8 cellular contexts compared by ENCODE assay signal in the genomic region with DNA sequence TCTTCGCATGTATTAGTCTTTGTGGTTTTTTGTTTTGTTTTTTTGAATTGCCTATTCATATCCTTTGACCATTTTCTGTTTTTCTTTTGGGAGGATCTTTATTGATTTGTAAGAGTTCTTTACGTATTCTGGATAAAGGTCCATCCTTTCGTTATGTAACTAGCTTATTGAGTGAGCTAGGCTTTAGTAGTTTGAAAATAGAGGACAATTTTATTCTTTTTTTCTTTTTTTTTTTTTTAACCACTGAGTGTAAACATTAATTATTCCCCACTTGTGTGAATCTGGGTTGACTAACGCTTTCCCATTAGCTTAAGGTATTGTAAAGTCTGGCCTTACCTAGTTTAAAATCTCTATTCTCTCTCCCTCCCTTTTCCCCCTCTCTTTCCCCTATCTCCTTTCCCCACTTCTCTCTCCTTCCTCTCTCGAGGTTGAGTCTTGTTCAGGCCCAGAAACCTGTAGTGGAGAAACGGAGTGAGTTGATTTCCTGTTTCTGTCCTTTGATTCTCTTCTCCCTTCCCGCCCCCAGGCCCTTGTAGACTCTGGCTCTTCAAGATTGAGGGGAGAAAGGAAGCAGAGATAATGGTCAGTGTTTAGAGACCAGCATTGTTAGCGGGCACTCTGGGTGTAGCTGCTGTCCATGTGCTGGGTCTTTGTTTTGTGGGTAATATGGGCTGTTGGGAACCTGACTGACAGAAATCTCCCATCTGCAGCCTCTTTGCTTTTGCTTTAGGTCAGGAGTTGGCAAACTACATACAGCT. TPM values are rescaled to one million over a fixed set of nuclear protein-coding genes. Genes with fewer than 3 reads are reported as not detected.
DNase-seq lines count a peak whose midpoint lies in the region; ATAC-seq and TF ChIP-seq lines count a peak whose summit lies in the region.

No MANE protein-coding gene starts in this region.

- H3K27me3 Mint-ChIP-seq in activated CD4-positive, alpha-beta T cell treated with anti-CD3 and anti-CD28 coated beads, Interleukin-2, amount 10 ng/mL, durations not matched to agents 7 days and 5 days, result no peaks in the 10 kb centered on the region

- H3K27ac ChIP-seq in ovary, result peak overlapping the region; percentile 89 to 99

- no peaks in the 10 kb centered on the region for H3K9me3 ChIP-seq in ovary

- H3K36me3 Mint-ChIP-seq in activated CD4-positive, alpha-beta T cell treated with anti-CD3 and anti-CD28 coated beads, Interleukin-2, amount 10 ng/mL, durations not matched to agents 7 days and 5 days (ENCODE audit: low read depth), result peaks cover 49% of the 10 kb centered on the region

- H3K4me1 ChIP-seq in ovary (ENCODE audit: insufficient read depth), result peaks cover 7% of the 10 kb centered on the region

- intact Hi-C loops in ovary (cut with DNase I), result loop anchor here in 1 of 4 donors (10.0 kb wide), 1 partner anchor 167 kb away; the partner anchor contains the start of gene DOP1B

- no peaks in the 10 kb centered on the region for H3K27me3 ChIP-seq in ovary

- no peaks in the 10 kb centered on the region for H3K36me3 ChIP-seq in ovary

- CTCF ChIA-PET in activated CD4-positive, alpha-beta T cell treated with anti-CD3 and anti-CD28 coated beads, Interleukin-2, amount 10 ng/mL, durations not matched to agents 7 days and 5 days (lab: Charles Lee), result interaction anchor here (0.5 to 0.9 kb wide), 3 partner anchors 61 to 233 kb away, joined by 3 read pairs; no protein-coding TSS in a partner anchor

- POLR2A ChIA-PET in activated CD4-positive, alpha-beta T cell treated with anti-CD3 and anti-CD28 coated beads, Interleukin-2, amount 10 ng/mL, durations not matched to agents 7 days and 5 days (lab: Charles Lee), result interaction anchor here (1.7 to 1.8 kb wide), 2 partner anchors 23 to 33 kb away, joined by 12 to 25 read pairs; no protein-coding TSS in a partner anchor

- ATAC-seq in HG02885 (IDR thresholded peaks at IDR 0.05; ENCODE audit: poor library complexity, unreplicated experiment) (no peak), HG03108 (IDR thresholded peaks at IDR 0.05; ENCODE audit: unreplicated experiment) (no peak)

- no peak for TF ChIP-seq POLR2A in ovary (IDR thresholded peaks at IDR 0.05)

- no peak for TF ChIP-seq EP300 in ovary (IDR thresholded peaks at IDR 0.05)

- 11 to 15% (median 12%) methylated on average over 8 of the region's 8 CpGs for WGBS in ovary, 3 donors

- TF ChIP-seq CTCF in fibroblast of pulmonary artery (IDR thresholded peaks at IDR 0.05; ENCODE audit: low read length, missing control alignments), result no peak
- no peak for TF ChIP-seq CTCF in ovary (IDR thresholded peaks at IDR 0.05)

- peaks cover 2% of the 10 kb centered on the region for H3K9me3 Mint-ChIP-seq in activated CD4-positive, alpha-beta T cell treated with anti-CD3 and anti-CD28 coated beads, Interleukin-2, amount 10 ng/mL, durations not matched to agents 7 days and 5 days

- peak overlapping the region; percentile 99 for H3K27ac Mint-ChIP-seq in activated CD4-positive, alpha-beta T cell treated with anti-CD3 and anti-CD28 coated beads, Interleukin-2, amount 10 ng/mL, durations not matched to agents 7 days and 5 days

- H3K4me3 Mint-ChIP-seq in activated CD4-positive, alpha-beta T cell treated with anti-CD3 and anti-CD28 coated beads, Interleukin-2, amount 10 ng/mL, durations not matched to agents 7 days and 5 days, result peak overlapping the region; percentile 96

- peak; percentile 25 for DNase-seq in activated CD4-positive, alpha-beta T cell treated with anti-CD3 and anti-CD28 coated beads for 48 hours
- DNase-seq in activated CD4-positive, alpha-beta T cell treated with anti-CD3 and anti-CD28 coated beads for 1 hour, result no peak
- DNase-seq in NCI-H1092 (lab: John Stamatoyannopoulos, UW) (peak; percentile 42), fibroblast of pulmonary artery (ENCODE audit: low read depth) (peak; percentile 32), ovary (peak in 2 of 5 donors; percentile 8 to 32)
- peak; percentile 14 for DNase-seq in activated CD4-positive, alpha-beta T cell treated with anti-CD3 and anti-CD28 coated beads, Interleukin-2, amount 10 ng/mL, durations not matched to agents 7 days and 5 days

- H3K4me3 ChIP-seq in fibroblast of pulmonary artery (replicated peaks; ENCODE audit: low read depth, low read length), result peak overlapping the region; percentile 90
- peak overlapping the region; percentile 96 for H3K4me3 ChIP-seq in ovary

- H3K4me1 Mint-ChIP-seq in activated CD4-positive, alpha-beta T cell treated with anti-CD3 and anti-CD28 coated beads, Interleukin-2, amount 10 ng/mL, durations not matched to agents 7 days and 5 days, result peaks cover 43% of the 10 kb centered on the region

RNA-seq across cellular contexts. Expression of gene MORC3, which starts 1.5 kb away (rescaled TPM):
- total RNA-seq in activated CD4-positive, alpha-beta T cell treated with anti-CD3 and anti-CD28 coated beads, Interleukin-2, amount 10 ng/mL, durations not matched to agents 7 days and 5 days, result 10 to 100 TPM; 47.5 to 50.7 TPM
- 10 to 100 TPM; 35.4 to 55.6 (median 39.1) TPM for total RNA-seq in ovary
- polyA plus RNA-seq in ovary, result 10 to 100 TPM; 18.9 to 26.0 TPM
